In the genomic region with DNA sequence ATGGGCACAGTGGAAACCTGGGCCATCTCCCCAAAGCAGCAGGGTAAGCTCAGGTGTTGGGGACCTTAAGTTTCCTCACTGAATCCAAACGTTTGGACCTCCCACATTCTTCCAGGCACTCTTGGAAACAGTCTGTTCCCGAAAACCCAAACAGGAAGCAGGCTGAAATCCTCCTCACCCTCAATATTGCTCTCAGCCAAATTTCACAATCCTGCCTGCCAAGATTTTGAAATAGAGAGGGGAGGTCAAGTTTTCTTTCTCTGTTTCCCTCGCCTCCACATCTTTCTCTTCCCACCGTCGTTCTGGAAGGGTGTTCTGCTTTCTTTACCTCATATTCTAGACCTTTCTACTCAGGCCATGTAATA, we compare ENCODE assay signal across 13 cellular contexts.
DNase-seq lines count a peak whose midpoint lies in the region; ATAC-seq, FAIRE-seq and TF ChIP-seq lines count a peak whose summit lies in the region.
"Had no signal": no experiment of that assay in that cellular context is flagged by ENCODE, and none has a peak within 500 bp of the region (broad histone marks: within the 10 kb centered on the region; RNA-seq: fewer than 3 reads in every experiment).

No MANE protein-coding gene starts in this region.

- no peak overlapping the region for H3K9ac ChIP-seq in IMR-90 (ENCODE audit: low read depth, low read length)

- H2BK20ac ChIP-seq in IMR-90 (ENCODE audit: low read depth, low read length): peak overlapping the region; percentile 86

- H3K14ac ChIP-seq in IMR-90 (replicated peaks; ENCODE audit: low read depth, low read length): peak overlapping the region; percentile 68; the same call in 1 of the 2 replicates

- no peak overlapping the region for H3K27ac Mint-ChIP-seq in activated naive CD4-positive, alpha-beta T cell treated with anti-CD3 and anti-CD28 coated beads for 36 hours
- H3K27ac Mint-ChIP-seq: activated CD8-positive, alpha-beta T cell treated with anti-CD3 and anti-CD28 coated beads for 36 hours; activated naive CD4-positive, alpha-beta T cell treated with anti-CD3 and anti-CD28 coated beads, Interleukin-2, amount 50 U/mL, for 72 hours; CD8-positive, alpha-beta T cell; naive thymus-derived CD8-positive, alpha-beta T cell; T-cell had no signal

- H3K9me3 Mint-ChIP-seq in activated naive CD4-positive, alpha-beta T cell treated with anti-CD3 and anti-CD28 coated beads for 36 hours: peaks cover 2% of the 10 kb centered on the region
- H3K9me3 Mint-ChIP-seq: activated CD8-positive, alpha-beta T cell treated with anti-CD3 and anti-CD28 coated beads for 36 hours; CD8-positive, alpha-beta T cell had no signal

- peak overlapping the region; percentile 58; the same call in 1 of the 2 replicates for H3K27ac ChIP-seq in IMR-90 (ENCODE audit: insufficient read depth, low read length)
- H3K27ac ChIP-seq in small intestine (ENCODE audit: low read depth in 1 of 2, low read length in 1 of 2): peak overlapping the region in 1 of 2 donors; percentile 56

- peak overlapping the region; percentile 89; the same call in 2 of the 3 replicates for H2BK15ac ChIP-seq in IMR-90 (ENCODE audit: low read depth, low read length)

- peak overlapping the region; percentile 39; the same call in 1 of the 2 replicates for H3K56ac ChIP-seq in IMR-90 (ENCODE audit: extremely low read depth, insufficient read depth, low read length)

- in situ Hi-C loops in IMR-90 (cut with MboI; ENCODE audit: low sequenced_read_pairs): no loop called here
- in situ Hi-C loops in G401 (cut with HindIII; ENCODE audit: low sequenced_read_pairs): no loop called here

- H4K20me1 ChIP-seq in IMR-90 (ENCODE audit: insufficient read depth, low read length): no peaks in the 10 kb centered on the region

- no peaks in the 10 kb centered on the region for H3K36me3 Mint-ChIP-seq in activated naive CD4-positive, alpha-beta T cell treated with anti-CD3 and anti-CD28 coated beads for 36 hours (ENCODE audit: low read depth)
- H3K36me3 Mint-ChIP-seq: activated naive CD4-positive, alpha-beta T cell treated with anti-CD3 and anti-CD28 coated beads, Interleukin-2, amount 50 U/mL, for 72 hours; CD8-positive, alpha-beta T cell; naive thymus-derived CD8-positive, alpha-beta T cell; T-cell had no signal

- peaks cover 4% of the 10 kb centered on the region for H3K9me1 ChIP-seq in IMR-90 (ENCODE audit: insufficient read depth, low read length)

- peak overlapping the region; percentile 84 for H2AFZ ChIP-seq in IMR-90 (replicated peaks; ENCODE audit: low read length, poor library complexity)

- no peak for FAIRE-seq in small intestine (lab: Jason Lieb, UNC)

- ATAC-seq in IMR-90 (ENCODE audit: low read depth) (peak; percentile 71), left lobe of liver (peak; percentile 40)
- ATAC-seq: activated CD8-positive, alpha-beta T cell treated with anti-CD3 and anti-CD28 coated beads for 36 hours; activated naive CD4-positive, alpha-beta T cell treated with anti-CD3 and anti-CD28 coated beads, Interleukin-2, amount 50 U/mL, for 72 hours; CD8-positive, alpha-beta T cell; naive thymus-derived CD8-positive, alpha-beta T cell; T-cell had no signal

- intact Hi-C loops in IMR-90 (cut with micrococcal nuclease): no loop called here
- intact Hi-C loops in activated naive CD4-positive, alpha-beta T cell treated with anti-CD3 and anti-CD28 coated beads for 36 hours (cut with micrococcal nuclease): no loop called here

- peak overlapping the region; percentile 45; the same call in 1 of the 2 replicates for H3K23ac ChIP-seq in IMR-90 (ENCODE audit: low read depth, low read length)

- H3K4me2 ChIP-seq in IMR-90 (ENCODE audit: low read depth, low read length): peak overlapping the region; percentile 27

- H3K4ac ChIP-seq in IMR-90 (ENCODE audit: low read depth, low read length): peak overlapping the region; percentile 93

- peak overlapping the region; percentile 95 for H2BK120ac ChIP-seq in IMR-90 (ENCODE audit: low read depth, low read length)

- H2AK9ac ChIP-seq in IMR-90 (replicated peaks; ENCODE audit: low read depth, low read length, poor library complexity): peak overlapping the region; percentile 45

- H3K27me3 Mint-ChIP-seq in activated naive CD4-positive, alpha-beta T cell treated with anti-CD3 and anti-CD28 coated beads for 36 hours (ENCODE audit: low read depth): peaks cover 3% of the 10 kb centered on the region
- H3K27me3 Mint-ChIP-seq: activated CD8-positive, alpha-beta T cell treated with anti-CD3 and anti-CD28 coated beads for 36 hours; T-cell had no signal

- no peak for TF ChIP-seq CTCF in IMR-90 (conservative IDR thresholded peaks at IDR 0.05; ENCODE audit: low read depth, low read length)
- no peak for TF ChIP-seq CTCF in choroid plexus epithelial cell (conservative IDR thresholded peaks at IDR 0.05; ENCODE audit: low read depth, low read length)

- H3K4me3 ChIP-seq in IMR-90 (ENCODE audit: insufficient read depth, low read depth, low read length) (no peak overlapping the region), choroid plexus epithelial cell (ENCODE audit: low read depth, low read length) (peak overlapping the region; percentile 2), small intestine (ENCODE audit: low read depth in 1 of 2, low read length in 2 of 2) (no peak overlapping the region)

- peak; percentile 21 for DNase-seq in IMR-90
- DNase-seq in choroid plexus epithelial cell (ENCODE audit: low read depth): peak; percentile 79
- DNase-seq in left lobe of liver (ENCODE audit: low spot score): no peak
- DNase-seq in small intestine: peak; percentile 3
- DNase-seq in inferior parietal cortex (ENCODE audit: extremely low spot score): no peak
- DNase-seq in G401 (ENCODE audit: low spot score): no peak
- no peak for DNase-seq in activated naive CD4-positive, alpha-beta T cell treated with anti-CD3 and anti-CD28 coated beads for 36 hours
- no peak for DNase-seq in activated gamma-delta T cell (lab: John Stamatoyannopoulos, UW)
- DNase-seq: activated CD8-positive, alpha-beta T cell treated with anti-CD3 and anti-CD28 coated beads for 36 hours; CD8-positive, alpha-beta T cell; naive thymus-derived CD8-positive, alpha-beta T cell; T-cell had no signal

- no peak for TF ChIP-seq RAD21 in IMR-90 (IDR thresholded peaks at IDR 0.05; ENCODE audit: low read length)

- POLR2A ChIA-PET in IMR-90 (lab: Charles Lee; ENCODE audit: unreplicated experiment): no interaction called here

- H3K4me1 ChIP-seq in IMR-90 (ENCODE audit: control insufficient read depth, insufficient read depth, low read length) (peaks cover 5% of the 10 kb centered on the region), small intestine (ENCODE audit: control insufficient read depth in 2 of 2, insufficient read depth in 1 of 2, low read depth in 1 of 2, low read length in 1 of 2) (no peaks in the 10 kb centered on the region)

- H3K27me3 ChIP-seq in IMR-90 (ENCODE audit: control insufficient read depth, insufficient read depth, low read length) (no peaks in the 10 kb centered on the region), small intestine (ENCODE audit: control insufficient read depth in 2 of 2, insufficient read depth in 2 of 2, low read length in 2 of 2) (no peaks in the 10 kb centered on the region)

- BruUV-seq in IMR-90 (replicated peaks; lab: Mats Ljungman, UMichigan): no TSS peak

- H4K5ac ChIP-seq in IMR-90 (ENCODE audit: low read depth, low read length): peak overlapping the region; percentile 65; the same call in 1 of the 2 replicates

- peak overlapping the region; percentile 47; the same call in 1 of the 2 replicates for H2AK5ac ChIP-seq in IMR-90 (ENCODE audit: low read depth, low read length)

- CTCF ChIA-PET in IMR-90 (lab: Yijun Ruan, JAX): no interaction called here
- CTCF ChIA-PET in activated naive CD4-positive, alpha-beta T cell treated with anti-CD3 and anti-CD28 coated beads for 36 hours (lab: Charles Lee): no interaction called here

- no peaks in the 10 kb centered on the region for H3K9me3 ChIP-seq in IMR-90 (ENCODE audit: control insufficient read depth, insufficient read depth, low read length)
- no peaks in the 10 kb centered on the region for H3K9me3 ChIP-seq in small intestine (ENCODE audit: control insufficient read depth, low read depth)

- peak overlapping the region; percentile 72 for H4K91ac ChIP-seq in IMR-90 (ENCODE audit: insufficient read depth, low read depth, low read length)

- no peaks in the 10 kb centered on the region for H3K79me1 ChIP-seq in IMR-90 (ENCODE audit: low read depth in 1 of 2, low read length in 2 of 2)

- H2BK5ac ChIP-seq in IMR-90 (ENCODE audit: low read depth, low read length, poor library complexity, severe bottlenecking): peak overlapping the region; percentile 11

- dilution Hi-C loops in IMR-90 (cut with HindIII; ENCODE audit: low sequenced_read_pairs, unreplicated experiment): no loop called here

- peak overlapping the region; percentile 48 to 67; a peak in 1 of 4 replicates for H4K8ac ChIP-seq in IMR-90 (ENCODE audit: low read depth in 2 of 2, low read length in 2 of 2)

- no peaks in the 10 kb centered on the region for H3K4me1 Mint-ChIP-seq in activated naive CD4-positive, alpha-beta T cell treated with anti-CD3 and anti-CD28 coated beads for 36 hours (ENCODE audit: low read depth)
- H3K4me1 Mint-ChIP-seq: naive thymus-derived CD8-positive, alpha-beta T cell; T-cell had no signal

- no CpG with 5 or more reads among the region's 5 CpGs for WGBS in IMR-90 (ENCODE audit: extremely low coverage in 2 of 2, insufficient read length in 1 of 2), 2 experiments
- 48 to 79% (median 74%) methylated on average over 5 of the region's 5 CpGs for WGBS in small intestine, 3 donors

- H3K36me3 ChIP-seq in IMR-90 (ENCODE audit: control insufficient read depth, insufficient read depth, low read length) (no peaks in the 10 kb centered on the region), small intestine (ENCODE audit: control insufficient read depth in 2 of 2, insufficient read depth in 2 of 2, low read length in 2 of 2) (no peaks in the 10 kb centered on the region)

- no peak overlapping the region for H3K4me3 Mint-ChIP-seq in activated naive CD4-positive, alpha-beta T cell treated with anti-CD3 and anti-CD28 coated beads for 36 hours
- H3K4me3 Mint-ChIP-seq: activated CD8-positive, alpha-beta T cell treated with anti-CD3 and anti-CD28 coated beads for 36 hours; CD8-positive, alpha-beta T cell; naive thymus-derived CD8-positive, alpha-beta T cell; T-cell had no signal

- no peak for TF ChIP-seq POLR2A in IMR-90 (IDR thresholded peaks at IDR 0.05; ENCODE audit: low read depth, low read length)

- H3K18ac ChIP-seq in IMR-90 (ENCODE audit: low read depth, low read length): peak overlapping the region; percentile 87; the same call in 1 of the 2 replicates

TF ChIP-seq in IMR-90, 13 proteins besides CTCF, POLR2A, EP300 and RAD21 (continues in another document):
- TF ChIP-seq FOS (IDR thresholded peaks at IDR 0.05; ENCODE audit: low read depth, low read length) (no peak), RFX5 (IDR thresholded peaks at IDR 0.05; ENCODE audit: low read depth, low read length) (no peak), CEBPB (IDR thresholded peaks at IDR 0.05; ENCODE audit: low read depth, low read length) (peak; percentile 56), CHD1 (IDR thresholded peaks at IDR 0.05; ENCODE audit: low read depth, low read length) (no peak)

Comparison
In these comparisons a context has a peak if more than half of its experiments do, and no peak if none do; other contexts are left out.
1. DNase-seq: peak in IMR-90 (single experiment), choroid plexus epithelial cell (single experiment) and small intestine (single experiment); none in left lobe of liver (single experiment), inferior parietal cortex (single experiment), G401 (single experiment), activated naive CD4-positive, alpha-beta T cell treated with anti-CD3 and anti-CD28 coated beads for 36 hours (single experiment) and activated gamma-delta T cell (single experiment).